Comparison of ENCODE assay signal across 1 cellular context in the genomic region with DNA sequence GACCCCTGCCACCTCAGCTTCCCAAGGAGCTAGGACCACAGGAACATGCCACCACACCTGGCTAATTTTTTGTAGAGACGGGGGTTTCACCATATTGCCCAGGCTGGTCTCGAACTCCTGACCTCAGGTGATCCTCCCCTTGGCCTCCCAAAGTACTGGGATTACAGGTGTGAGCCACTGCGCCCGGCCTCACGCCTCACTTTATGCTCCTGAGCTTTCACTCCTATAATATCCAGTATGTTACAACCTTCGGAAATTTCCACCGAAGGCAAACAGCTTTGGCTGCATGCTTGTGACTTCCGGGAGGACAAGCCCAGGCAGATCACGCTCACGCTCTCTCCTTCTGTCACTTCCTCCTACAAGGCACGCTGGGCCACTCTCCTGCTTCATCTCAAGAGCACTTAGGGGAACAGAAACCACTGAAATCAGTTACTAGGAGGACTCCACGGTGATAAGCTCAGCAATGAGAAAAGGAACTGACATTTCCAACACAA.
TF ChIP-seq lines count a peak whose summit lies in the region.

No MANE protein-coding gene starts in this region.

TF ChIP-seq in GM12878, 131 proteins besides CTCF, POLR2A, EP300 and RAD21 (continues in another document):
- TF ChIP-seq, protein P1, sequence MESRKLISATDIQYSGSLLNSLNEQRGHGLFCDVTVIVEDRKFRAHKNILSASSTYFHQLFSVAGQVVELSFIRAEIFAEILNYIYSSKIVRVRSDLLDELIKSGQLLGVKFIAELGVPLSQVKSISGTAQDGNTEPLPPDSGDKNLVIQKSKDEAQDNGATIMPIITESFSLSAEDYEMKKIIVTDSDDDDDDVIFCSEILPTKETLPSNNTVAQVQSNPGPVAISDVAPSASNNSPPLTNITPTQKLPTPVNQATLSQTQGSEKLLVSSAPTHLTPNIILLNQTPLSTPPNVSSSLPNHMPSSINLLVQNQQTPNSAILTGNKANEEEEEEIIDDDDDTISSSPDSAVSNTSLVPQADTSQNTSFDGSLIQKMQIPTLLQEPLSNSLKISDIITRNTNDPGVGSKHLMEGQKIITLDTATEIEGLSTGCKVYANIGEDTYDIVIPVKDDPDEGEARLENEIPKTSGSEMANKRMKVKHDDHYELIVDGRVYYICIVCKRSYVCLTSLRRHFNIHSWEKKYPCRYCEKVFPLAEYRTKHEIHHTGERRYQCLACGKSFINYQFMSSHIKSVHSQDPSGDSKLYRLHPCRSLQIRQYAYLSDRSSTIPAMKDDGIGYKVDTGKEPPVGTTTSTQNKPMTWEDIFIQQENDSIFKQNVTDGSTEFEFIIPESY (IDR thresholded peaks at IDR 0.05), result peak; percentile 5; the same call in 1 of the 2 replicates
- TF ChIP-seq DPF2 (IDR thresholded peaks at IDR 0.05) (peak; percentile 85), CBX5 (IDR thresholded peaks at IDR 0.05; ENCODE audit: low read depth) (peak; percentile 92), KDM1A (IDR thresholded peaks at IDR 0.05; ENCODE audit: borderline replicate concordance) (no peak), BMI1 (IDR thresholded peaks at IDR 0.05; ENCODE audit: borderline replicate concordance) (peak; percentile 42; the same call in 1 of the 2 replicates), ZSCAN29 (IDR thresholded peaks at IDR 0.05) (no peak), NFXL1 (IDR thresholded peaks at IDR 0.05; ENCODE audit: borderline replicate concordance) (no peak), MEF2B (IDR thresholded peaks at IDR 0.05; ENCODE audit: partially characterized antibody, poor library complexity, severe bottlenecking) (peak; percentile 63), CREB1 (IDR thresholded peaks at IDR 0.05; ENCODE audit: low read depth) (peak; percentile 84), SPI1 (IDR thresholded peaks at IDR 0.05; ENCODE audit: borderline replicate concordance, insufficient read depth, low read depth, low read length) (peak; percentile 97), KAT2A (conservative IDR thresholded peaks at IDR 0.05; ENCODE audit: control insufficient read depth, low read depth, low read length) (no peak), RFX5 (IDR thresholded peaks at IDR 0.05; ENCODE audit: low read depth, low read length) (peak; percentile 85), YY1 (IDR thresholded peaks at IDR 0.05; ENCODE audit: low read depth, low read length) (0 out of 2 replicates have a peak, but pooled peaks have one; percentile 39), JUNB (IDR thresholded peaks at IDR 0.05) (peak; percentile 91), HDAC6 (IDR thresholded peaks at IDR 0.05; ENCODE audit: unreplicated experiment) (no peak), SIN3A (IDR thresholded peaks at IDR 0.05; ENCODE audit: low read depth, low read length) (no peak), ZNF207 (IDR thresholded peaks at IDR 0.05; ENCODE audit: borderline replicate concordance) (no peak), RBBP5 (conservative IDR thresholded peaks at IDR 0.05) (no peak), NFIC (IDR thresholded peaks at IDR 0.05; ENCODE audit: low read depth, low read length) (peak; percentile 89), SREBF2 (IDR thresholded peaks at IDR 0.05; ENCODE audit: low read length) (no peak), NRF1 (conservative IDR thresholded peaks at IDR 0.05; ENCODE audit: low read depth, low read length) (no peak), POLR2AphosphoS5 (IDR thresholded peaks at IDR 0.05; ENCODE audit: low read length) (peak; percentile 48; the same call in 1 of the 2 replicates), LARP7 (IDR thresholded peaks at IDR 0.05) (no peak), BACH1 (IDR thresholded peaks at IDR 0.05; ENCODE audit: borderline replicate concordance) (peak; percentile 66; the same call in 1 of the 2 replicates), YBX1 (IDR thresholded peaks at IDR 0.05) (no peak), SRF (IDR thresholded peaks at IDR 0.05; ENCODE audit: low read depth in 2 of 2, low read length in 2 of 2) (peak in 1 of 2 experiments; percentile 66; a peak in 1 of 4 replicates), ZNF217 (IDR thresholded peaks at IDR 0.05) (peak; percentile 96), EGR1 (IDR thresholded peaks at IDR 0.05; ENCODE audit: borderline replicate concordance in 1 of 2, low read depth in 2 of 2, low read length in 2 of 2) (peak in 1 of 2 experiments; percentile 78; a peak in 2 of 3 replicates), ZNF622 (IDR thresholded peaks at IDR 0.05) (no peak), HDGF (IDR thresholded peaks at IDR 0.05) (peak; percentile 55; the same call in 1 of the 2 replicates), SREBF1 (IDR thresholded peaks at IDR 0.05; ENCODE audit: low read length) (no peak), JUND (IDR thresholded peaks at IDR 0.05; ENCODE audit: low read depth, low read length) (no peak; the same call in 1 of the 2 replicates)
- TF ChIP-seq, protein P2, sequence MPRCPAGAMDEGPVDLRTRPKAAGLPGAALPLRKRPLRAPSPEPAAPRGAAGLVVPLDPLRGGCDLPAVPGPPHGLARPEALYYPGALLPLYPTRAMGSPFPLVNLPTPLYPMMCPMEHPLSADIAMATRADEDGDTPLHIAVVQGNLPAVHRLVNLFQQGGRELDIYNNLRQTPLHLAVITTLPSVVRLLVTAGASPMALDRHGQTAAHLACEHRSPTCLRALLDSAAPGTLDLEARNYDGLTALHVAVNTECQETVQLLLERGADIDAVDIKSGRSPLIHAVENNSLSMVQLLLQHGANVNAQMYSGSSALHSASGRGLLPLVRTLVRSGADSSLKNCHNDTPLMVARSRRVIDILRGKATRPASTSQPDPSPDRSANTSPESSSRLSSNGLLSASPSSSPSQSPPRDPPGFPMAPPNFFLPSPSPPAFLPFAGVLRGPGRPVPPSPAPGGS (IDR thresholded peaks at IDR 0.05; ENCODE audit: borderline replicate concordance, insufficient read depth, low read depth, low read length, poor library complexity, severe bottlenecking), result peak; percentile 55
- TF ChIP-seq, protein P3, sequence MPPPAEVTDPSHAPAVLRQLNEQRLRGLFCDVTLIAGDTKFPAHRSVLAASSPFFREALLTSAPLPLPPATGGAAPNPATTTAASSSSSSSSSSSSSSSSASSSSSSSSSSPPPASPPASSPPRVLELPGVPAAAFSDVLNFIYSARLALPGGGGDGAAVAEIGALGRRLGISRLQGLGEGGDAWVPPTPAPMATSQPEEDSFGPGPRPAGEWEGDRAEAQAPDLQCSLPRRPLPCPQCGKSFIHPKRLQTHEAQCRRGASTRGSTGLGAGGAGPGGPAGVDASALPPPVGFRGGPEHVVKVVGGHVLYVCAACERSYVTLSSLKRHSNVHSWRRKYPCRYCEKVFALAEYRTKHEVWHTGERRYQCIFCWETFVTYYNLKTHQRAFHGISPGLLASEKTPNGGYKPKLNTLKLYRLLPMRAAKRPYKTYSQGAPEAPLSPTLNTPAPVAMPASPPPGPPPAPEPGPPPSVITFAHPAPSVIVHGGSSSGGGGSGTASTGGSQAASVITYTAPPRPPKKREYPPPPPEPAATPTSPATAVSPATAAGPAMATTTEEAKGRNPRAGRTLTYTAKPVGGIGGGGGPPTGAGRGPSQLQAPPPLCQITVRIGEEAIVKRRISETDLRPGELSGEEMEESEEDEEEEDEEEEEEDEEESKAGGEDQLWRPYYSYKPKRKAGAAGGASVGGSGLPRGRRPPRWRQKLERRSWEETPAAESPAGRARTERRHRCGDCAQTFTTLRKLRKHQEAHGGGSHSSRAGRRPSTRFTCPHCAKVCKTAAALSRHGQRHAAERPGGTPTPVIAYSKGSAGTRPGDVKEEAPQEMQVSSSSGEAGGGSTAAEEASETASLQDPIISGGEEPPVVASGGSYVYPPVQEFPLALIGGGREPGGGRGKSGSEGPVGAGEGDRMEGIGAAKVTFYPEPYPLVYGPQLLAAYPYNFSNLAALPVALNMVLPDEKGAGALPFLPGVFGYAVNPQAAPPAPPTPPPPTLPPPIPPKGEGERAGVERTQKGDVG (CRISPR knock-in tag; IDR thresholded peaks at IDR 0.05), result peak; percentile 89
- TF ChIP-seq, protein P4, sequence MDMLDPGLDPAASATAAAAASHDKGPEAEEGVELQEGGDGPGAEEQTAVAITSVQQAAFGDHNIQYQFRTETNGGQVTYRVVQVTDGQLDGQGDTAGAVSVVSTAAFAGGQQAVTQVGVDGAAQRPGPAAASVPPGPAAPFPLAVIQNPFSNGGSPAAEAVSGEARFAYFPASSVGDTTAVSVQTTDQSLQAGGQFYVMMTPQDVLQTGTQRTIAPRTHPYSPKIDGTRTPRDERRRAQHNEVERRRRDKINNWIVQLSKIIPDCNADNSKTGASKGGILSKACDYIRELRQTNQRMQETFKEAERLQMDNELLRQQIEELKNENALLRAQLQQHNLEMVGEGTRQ (IDR thresholded peaks at IDR 0.05; ENCODE audit: borderline replicate concordance, low read depth, low read length), result no peak
- TF ChIP-seq, protein P5, sequence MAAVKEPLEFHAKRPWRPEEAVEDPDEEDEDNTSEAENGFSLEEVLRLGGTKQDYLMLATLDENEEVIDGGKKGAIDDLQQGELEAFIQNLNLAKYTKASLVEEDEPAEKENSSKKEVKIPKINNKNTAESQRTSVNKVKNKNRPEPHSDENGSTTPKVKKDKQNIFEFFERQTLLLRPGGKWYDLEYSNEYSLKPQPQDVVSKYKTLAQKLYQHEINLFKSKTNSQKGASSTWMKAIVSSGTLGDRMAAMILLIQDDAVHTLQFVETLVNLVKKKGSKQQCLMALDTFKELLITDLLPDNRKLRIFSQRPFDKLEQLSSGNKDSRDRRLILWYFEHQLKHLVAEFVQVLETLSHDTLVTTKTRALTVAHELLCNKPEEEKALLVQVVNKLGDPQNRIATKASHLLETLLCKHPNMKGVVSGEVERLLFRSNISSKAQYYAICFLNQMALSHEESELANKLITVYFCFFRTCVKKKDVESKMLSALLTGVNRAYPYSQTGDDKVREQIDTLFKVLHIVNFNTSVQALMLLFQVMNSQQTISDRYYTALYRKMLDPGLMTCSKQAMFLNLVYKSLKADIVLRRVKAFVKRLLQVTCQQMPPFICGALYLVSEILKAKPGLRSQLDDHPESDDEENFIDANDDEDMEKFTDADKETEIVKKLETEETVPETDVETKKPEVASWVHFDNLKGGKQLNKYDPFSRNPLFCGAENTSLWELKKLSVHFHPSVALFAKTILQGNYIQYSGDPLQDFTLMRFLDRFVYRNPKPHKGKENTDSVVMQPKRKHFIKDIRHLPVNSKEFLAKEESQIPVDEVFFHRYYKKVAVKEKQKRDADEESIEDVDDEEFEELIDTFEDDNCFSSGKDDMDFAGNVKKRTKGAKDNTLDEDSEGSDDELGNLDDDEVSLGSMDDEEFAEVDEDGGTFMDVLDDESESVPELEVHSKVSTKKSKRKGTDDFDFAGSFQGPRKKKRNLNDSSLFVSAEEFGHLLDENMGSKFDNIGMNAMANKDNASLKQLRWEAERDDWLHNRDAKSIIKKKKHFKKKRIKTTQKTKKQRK (IDR thresholded peaks at IDR 0.05; ENCODE audit: low read depth, low read length), result no peak
- TF ChIP-seq, protein P6, sequence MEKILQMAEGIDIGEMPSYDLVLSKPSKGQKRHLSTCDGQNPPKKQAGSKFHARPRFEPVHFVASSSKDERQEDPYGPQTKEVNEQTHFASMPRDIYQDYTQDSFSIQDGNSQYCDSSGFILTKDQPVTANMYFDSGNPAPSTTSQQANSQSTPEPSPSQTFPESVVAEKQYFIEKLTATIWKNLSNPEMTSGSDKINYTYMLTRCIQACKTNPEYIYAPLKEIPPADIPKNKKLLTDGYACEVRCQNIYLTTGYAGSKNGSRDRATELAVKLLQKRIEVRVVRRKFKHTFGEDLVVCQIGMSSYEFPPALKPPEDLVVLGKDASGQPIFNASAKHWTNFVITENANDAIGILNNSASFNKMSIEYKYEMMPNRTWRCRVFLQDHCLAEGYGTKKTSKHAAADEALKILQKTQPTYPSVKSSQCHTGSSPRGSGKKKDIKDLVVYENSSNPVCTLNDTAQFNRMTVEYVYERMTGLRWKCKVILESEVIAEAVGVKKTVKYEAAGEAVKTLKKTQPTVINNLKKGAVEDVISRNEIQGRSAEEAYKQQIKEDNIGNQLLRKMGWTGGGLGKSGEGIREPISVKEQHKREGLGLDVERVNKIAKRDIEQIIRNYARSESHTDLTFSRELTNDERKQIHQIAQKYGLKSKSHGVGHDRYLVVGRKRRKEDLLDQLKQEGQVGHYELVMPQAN (conservative IDR thresholded peaks at IDR 0.05), result 0 out of 2 replicates have a peak, but pooled peaks have one; percentile 16
- TF ChIP-seq, protein P7, sequence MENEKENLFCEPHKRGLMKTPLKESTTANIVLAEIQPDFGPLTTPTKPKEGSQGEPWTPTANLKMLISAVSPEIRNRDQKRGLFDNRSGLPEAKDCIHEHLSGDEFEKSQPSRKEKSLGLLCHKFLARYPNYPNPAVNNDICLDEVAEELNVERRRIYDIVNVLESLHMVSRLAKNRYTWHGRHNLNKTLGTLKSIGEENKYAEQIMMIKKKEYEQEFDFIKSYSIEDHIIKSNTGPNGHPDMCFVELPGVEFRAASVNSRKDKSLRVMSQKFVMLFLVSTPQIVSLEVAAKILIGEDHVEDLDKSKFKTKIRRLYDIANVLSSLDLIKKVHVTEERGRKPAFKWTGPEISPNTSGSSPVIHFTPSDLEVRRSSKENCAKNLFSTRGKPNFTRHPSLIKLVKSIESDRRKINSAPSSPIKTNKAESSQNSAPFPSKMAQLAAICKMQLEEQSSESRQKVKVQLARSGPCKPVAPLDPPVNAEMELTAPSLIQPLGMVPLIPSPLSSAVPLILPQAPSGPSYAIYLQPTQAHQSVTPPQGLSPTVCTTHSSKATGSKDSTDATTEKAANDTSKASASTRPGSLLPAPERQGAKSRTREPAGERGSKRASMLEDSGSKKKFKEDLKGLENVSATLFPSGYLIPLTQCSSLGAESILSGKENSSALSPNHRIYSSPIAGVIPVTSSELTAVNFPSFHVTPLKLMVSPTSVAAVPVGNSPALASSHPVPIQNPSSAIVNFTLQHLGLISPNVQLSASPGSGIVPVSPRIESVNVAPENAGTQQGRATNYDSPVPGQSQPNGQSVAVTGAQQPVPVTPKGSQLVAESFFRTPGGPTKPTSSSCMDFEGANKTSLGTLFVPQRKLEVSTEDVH (IDR thresholded peaks at IDR 0.05; ENCODE audit: low read depth, partially characterized antibody), result peak; percentile 31
- TF ChIP-seq, protein P8, sequence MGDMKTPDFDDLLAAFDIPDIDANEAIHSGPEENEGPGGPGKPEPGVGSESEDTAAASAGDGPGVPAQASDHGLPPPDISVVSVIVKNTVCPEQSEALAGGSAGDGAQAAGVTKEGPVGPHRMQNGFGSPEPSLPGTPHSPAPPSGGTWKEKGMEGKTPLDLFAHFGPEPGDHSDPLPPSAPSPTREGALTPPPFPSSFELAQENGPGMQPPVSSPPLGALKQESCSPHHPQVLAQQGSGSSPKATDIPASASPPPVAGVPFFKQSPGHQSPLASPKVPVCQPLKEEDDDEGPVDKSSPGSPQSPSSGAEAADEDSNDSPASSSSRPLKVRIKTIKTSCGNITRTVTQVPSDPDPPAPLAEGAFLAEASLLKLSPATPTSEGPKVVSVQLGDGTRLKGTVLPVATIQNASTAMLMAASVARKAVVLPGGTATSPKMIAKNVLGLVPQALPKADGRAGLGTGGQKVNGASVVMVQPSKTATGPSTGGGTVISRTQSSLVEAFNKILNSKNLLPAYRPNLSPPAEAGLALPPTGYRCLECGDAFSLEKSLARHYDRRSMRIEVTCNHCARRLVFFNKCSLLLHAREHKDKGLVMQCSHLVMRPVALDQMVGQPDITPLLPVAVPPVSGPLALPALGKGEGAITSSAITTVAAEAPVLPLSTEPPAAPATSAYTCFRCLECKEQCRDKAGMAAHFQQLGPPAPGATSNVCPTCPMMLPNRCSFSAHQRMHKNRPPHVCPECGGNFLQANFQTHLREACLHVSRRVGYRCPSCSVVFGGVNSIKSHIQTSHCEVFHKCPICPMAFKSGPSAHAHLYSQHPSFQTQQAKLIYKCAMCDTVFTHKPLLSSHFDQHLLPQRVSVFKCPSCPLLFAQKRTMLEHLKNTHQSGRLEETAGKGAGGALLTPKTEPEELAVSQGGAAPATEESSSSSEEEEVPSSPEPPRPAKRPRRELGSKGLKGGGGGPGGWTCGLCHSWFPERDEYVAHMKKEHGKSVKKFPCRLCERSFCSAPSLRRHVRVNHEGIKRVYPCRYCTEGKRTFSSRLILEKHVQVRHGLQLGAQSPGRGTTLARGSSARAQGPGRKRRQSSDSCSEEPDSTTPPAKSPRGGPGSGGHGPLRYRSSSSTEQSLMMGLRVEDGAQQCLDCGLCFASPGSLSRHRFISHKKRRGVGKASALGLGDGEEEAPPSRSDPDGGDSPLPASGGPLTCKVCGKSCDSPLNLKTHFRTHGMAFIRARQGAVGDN (IDR thresholded peaks at IDR 0.05), result peak; percentile 100
